14 cellular contexts compared by ENCODE assay signal in genomic region chr10:129511758-129512157, GRCh38. TPM values are rescaled to one million over a fixed set of nuclear protein-coding genes. Genes with fewer than 3 reads are reported as not detected.
A peak's percentile ranks its signal among the peaks of the same experiment; 100 is the strongest.
DNase-seq lines count a peak whose midpoint lies in the region; ATAC-seq and TF ChIP-seq lines count a peak whose summit lies in the region.
"Had no signal": no experiment of that assay in that cellular context is flagged by ENCODE, and none has a peak within 500 bp of the region (broad histone marks: within the 10 kb centered on the region; RNA-seq: fewer than 3 reads in every experiment).

No MANE protein-coding gene starts in this region.

- H3K9ac ChIP-seq in colonic mucosa (ENCODE audit: low read depth in 2 of 2, low read length in 2 of 2), result no peak overlapping the region

- no peaks in the 10 kb centered on the region for H3K4me1 ChIP-seq in colonic mucosa
- H3K4me1 ChIP-seq in spleen, result peaks cover 0 to 13% (median 3%) of the 10 kb centered on the region in 6 donors
- H3K4me1 ChIP-seq in aorta (ENCODE audit: control insufficient read depth in 1 of 2, insufficient read depth in 2 of 2, low read length in 2 of 2), result no peaks in the 10 kb centered on the region

- TF ChIP-seq CTCF in colonic mucosa (IDR thresholded peaks at IDR 0.05) (no peak), spleen (IDR thresholded peaks at IDR 0.05 in 8 of 11, conservative IDR thresholded peaks at IDR 0.05 in 3 of 11) (no peak)

- H3K27ac ChIP-seq in colonic mucosa (no peak overlapping the region), spleen (no peak overlapping the region), aorta (ENCODE audit: low read depth in 1 of 2, low read length in 2 of 2) (no peak overlapping the region)
- H3K27ac ChIP-seq: 22Rv1 had no signal

- H3K36me3 ChIP-seq in colonic mucosa, result no peaks in the 10 kb centered on the region
- no peaks in the 10 kb centered on the region for H3K36me3 ChIP-seq in spleen
- H3K36me3 ChIP-seq in aorta (ENCODE audit: control insufficient read depth in 1 of 2, insufficient read depth in 2 of 2, low read length in 1 of 2), result no peaks in the 10 kb centered on the region

- H3K9me3 ChIP-seq in colonic mucosa (no peaks in the 10 kb centered on the region), spleen (peaks cover 0 to 14% (median 4%) of the 10 kb centered on the region in 8 donors), aorta (ENCODE audit: control insufficient read depth, low read length) (no peaks in the 10 kb centered on the region)

- TF ChIP-seq POLR2A in spleen (IDR thresholded peaks at IDR 0.05), result no peak

- no peaks in the 10 kb centered on the region for H3K27me3 ChIP-seq in colonic mucosa
- no peaks in the 10 kb centered on the region for H3K27me3 ChIP-seq in spleen (replicated peaks in 1 of 7)
- H3K27me3 ChIP-seq in aorta (ENCODE audit: control insufficient read depth in 1 of 2, insufficient read depth in 2 of 2, low read length in 1 of 2), result no peaks in the 10 kb centered on the region

- DNase-seq in NCI-H1105 treated with DMSO at 0.1 percent for 48 hours (lab: John Stamatoyannopoulos, UW) (peak; percentile 9), NCI-H1105 (lab: John Stamatoyannopoulos, UW) (no peak), Daoy (ENCODE audit: low read depth) (peak; percentile 51), colonic mucosa (peak; percentile 9), spleen (peak; percentile 58), aorta (no peak)
- DNase-seq: Calu3; CD4-positive, CD25-positive, alpha-beta regulatory T cell; DMS 273 treated with DMSO at 0.1 percent for 48 hours had no signal

- 94 to 95% (median 95%) methylated on average over 12 of the region's 12 CpGs for WGBS in spleen, 5 donors
- WGBS in aorta, 2 donors, result 96 to 97% methylated on average over 12 of the region's 12 CpGs

- H3K4me3 ChIP-seq in colonic mucosa, result no peak overlapping the region
- no peak overlapping the region for H3K4me3 ChIP-seq in spleen
- no peak overlapping the region for H3K4me3 ChIP-seq in aorta (ENCODE audit: low read length in 2 of 2)
- H3K4me3 ChIP-seq: GM12878 had no signal

- intact Hi-C loops in colonic mucosa (cut with DNase I) (no loop called here), spleen (cut with DNase I; ENCODE audit: low total_unique reads) (no loop called here), aorta (cut with DNase I) (no loop called here)

- ATAC-seq in aorta (ENCODE audit: low FRiP score) (no peak), GM19467 (IDR thresholded peaks at IDR 0.05; ENCODE audit: unreplicated experiment) (no peak), HG02884 (IDR thresholded peaks at IDR 0.05; ENCODE audit: unreplicated experiment) (no peak)
- ATAC-seq: GM12878, HCT116 had no signal

RNA-seq across cellular contexts. Expression of gene MGMT, which starts 44.7 kb away (rescaled TPM):
- 14.9 and 15.6 TPM in 2 replicates for total RNA-seq in Daoy (2014; rRNA removed; shearing (Covaris generic))
- total RNA-seq in colonic mucosa (10 to 100 TPM; 17.5 to 18.2 TPM), spleen (10 to 100 TPM; 19.8 to 33.4 (median 23.8) TPM), aorta (10 to 100 TPM; 13.4 to 30.0 TPM)
- polyA plus RNA-seq in spleen (10 to 100 TPM; 14.3 to 20.2 (median 17.1) TPM), aorta (10 to 100 TPM in 1 of 2 donors, 1 to 10 TPM in 1; 8.8 to 14.7 TPM)

Comparison
In these comparisons a context has a peak if more than half of its experiments do, and no peak if none do; other contexts are left out.
1. DNase-seq: peak in NCI-H1105 treated with DMSO at 0.1 percent for 48 hours (single experiment), Daoy (single experiment), colonic mucosa (single experiment) and spleen (single experiment); none in NCI-H1105 (single experiment) and aorta (0 of 2).